9 cellular contexts compared by ENCODE assay signal in the genomic region with DNA sequence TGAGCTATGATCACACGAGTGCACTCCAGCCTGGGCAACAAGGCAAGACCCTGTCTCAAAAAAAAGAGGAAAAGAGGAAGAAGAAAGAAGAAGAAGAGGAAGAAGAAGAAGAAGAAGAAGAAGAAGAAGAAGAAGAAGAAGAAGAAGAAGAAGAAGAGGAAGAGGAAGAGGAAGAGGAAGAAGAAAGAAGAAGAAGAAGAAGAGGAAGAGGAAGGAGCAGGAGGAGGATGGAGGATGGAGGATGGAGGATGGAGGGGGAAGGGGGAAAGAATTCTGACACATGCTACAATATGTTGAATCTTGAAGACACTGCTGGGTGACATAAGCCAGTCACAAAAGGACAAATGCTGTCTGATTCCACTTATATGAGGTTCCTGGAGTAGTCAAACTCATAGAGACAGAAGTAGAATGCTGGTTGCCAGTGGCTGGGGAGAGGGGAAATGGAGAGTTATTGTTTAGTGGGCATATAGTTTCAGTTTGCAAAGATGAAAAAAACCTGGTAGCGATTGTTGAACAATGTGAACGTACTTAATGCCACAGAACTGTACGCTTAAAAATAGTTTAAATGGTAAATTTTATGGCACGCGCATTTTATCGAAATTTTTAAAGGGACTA. TPM values are rescaled to one million over a fixed set of nuclear protein-coding genes. Genes with fewer than 3 reads are reported as not detected.
DNase-seq lines count a peak whose midpoint lies in the region; ATAC-seq and TF ChIP-seq lines count a peak whose summit lies in the region.
"Had no signal": no experiment of that assay in that cellular context is flagged by ENCODE, and none has a peak within 500 bp of the region (broad histone marks: within the 10 kb centered on the region; RNA-seq: fewer than 3 reads in every experiment).

No MANE protein-coding gene starts in this region.

- peaks cover 19% of the 10 kb centered on the region for H3K4me1 Mint-ChIP-seq in activated T-helper 17 cell treated with anti-CD3 and anti-CD28 coated beads, Interleukin-2, amount 50 U/mL, for 72 hours
- H3K4me1 Mint-ChIP-seq in naive thymus-derived CD8-positive, alpha-beta T cell: peaks cover 22 to 42% (median 31%) of the 10 kb centered on the region in 4 donors

- POLR2A ChIA-PET in naive thymus-derived CD8-positive, alpha-beta T cell (lab: Charles Lee): interaction anchor here (1.3 to 1.6 kb wide), 2 partner anchors 9 to 48 kb away, joined by 4 to 8 read pairs; a partner anchor contains a TSS

- TF ChIP-seq CTCF in GM12875 (IDR thresholded peaks at IDR 0.05; ENCODE audit: borderline replicate concordance, insufficient read depth, low read depth, low read length): no peak

- peak in 1 of 10 donors; percentile 3 for DNase-seq in naive thymus-derived CD8-positive, alpha-beta T cell
- DNase-seq in NCI-H510A (lab: John Stamatoyannopoulos, UW): no peak
- no peak for DNase-seq in pons (ENCODE audit: low spot score)
- DNase-seq in D341Med (ENCODE audit: low spot score): no peak
- DNase-seq in NCI-H524 (lab: John Stamatoyannopoulos, UW): no peak
- DNase-seq: NCI-H446 treated with DMSO at 0.1 percent for 48 hours had no signal

- peaks cover 19% of the 10 kb centered on the region for H3K27me3 Mint-ChIP-seq in activated T-helper 17 cell treated with anti-CD3 and anti-CD28 coated beads, Interleukin-2, amount 50 U/mL, for 72 hours
- H3K27me3 Mint-ChIP-seq in naive thymus-derived CD8-positive, alpha-beta T cell: peaks cover 0 to 22% (median 9%) of the 10 kb centered on the region in 5 donors

- peak overlapping the region; percentile 85 for H3K4me3 Mint-ChIP-seq in activated T-helper 17 cell treated with anti-CD3 and anti-CD28 coated beads, Interleukin-2, amount 50 U/mL, for 72 hours
- H3K4me3 Mint-ChIP-seq in naive thymus-derived CD8-positive, alpha-beta T cell: peak overlapping the region; percentile 79 to 96 (median 88)

- no peaks in the 10 kb centered on the region for H3K36me3 Mint-ChIP-seq in activated T-helper 17 cell treated with anti-CD3 and anti-CD28 coated beads, Interleukin-2, amount 50 U/mL, for 72 hours (ENCODE audit: low read depth)
- H3K36me3 Mint-ChIP-seq in naive thymus-derived CD8-positive, alpha-beta T cell: no peaks in the 10 kb centered on the region

- ATAC-seq in HG02798 (IDR thresholded peaks at IDR 0.05; ENCODE audit: poor library complexity, unreplicated experiment): peak; percentile 45
- ATAC-seq in activated T-helper 17 cell treated with anti-CD3 and anti-CD28 coated beads, Interleukin-2, amount 50 U/mL, for 72 hours (replicated peaks): peak; percentile 81
- ATAC-seq in naive thymus-derived CD8-positive, alpha-beta T cell: peak; percentile 42 to 60

- H3K4me3 ChIP-seq in GM12875 (ENCODE audit: low read depth, low read length): peak overlapping the region; percentile 39

- no peaks in the 10 kb centered on the region for H3K9me3 Mint-ChIP-seq in activated T-helper 17 cell treated with anti-CD3 and anti-CD28 coated beads, Interleukin-2, amount 50 U/mL, for 72 hours
- H3K9me3 Mint-ChIP-seq in naive thymus-derived CD8-positive, alpha-beta T cell: no peaks in the 10 kb centered on the region

- H3K27ac Mint-ChIP-seq in activated T-helper 17 cell treated with anti-CD3 and anti-CD28 coated beads, Interleukin-2, amount 50 U/mL, for 72 hours: peak overlapping the region; percentile 82
- peak overlapping the region in 9 of 10 donors; percentile 64 to 99 (median 86) for H3K27ac Mint-ChIP-seq in naive thymus-derived CD8-positive, alpha-beta T cell

RNA-seq across cellular contexts. Expression of a gene that starts 47.3 kb away (rescaled TPM):
- total RNA-seq in activated T-helper 17 cell treated with anti-CD3 and anti-CD28 coated beads, Interleukin-2, amount 50 U/mL, for 72 hours: 10 to 100 TPM; 55.6 to 76.4 TPM
- 10 to 100 TPM; 16.1 to 22.1 TPM for total RNA-seq in naive thymus-derived CD8-positive, alpha-beta T cell
- 10 to 100 TPM; 29.1 to 32.6 (median 32.0) TPM for polyA plus RNA-seq in naive thymus-derived CD8-positive, alpha-beta T cell
